7 cellular contexts compared by ENCODE assay signal in the genomic region with DNA sequence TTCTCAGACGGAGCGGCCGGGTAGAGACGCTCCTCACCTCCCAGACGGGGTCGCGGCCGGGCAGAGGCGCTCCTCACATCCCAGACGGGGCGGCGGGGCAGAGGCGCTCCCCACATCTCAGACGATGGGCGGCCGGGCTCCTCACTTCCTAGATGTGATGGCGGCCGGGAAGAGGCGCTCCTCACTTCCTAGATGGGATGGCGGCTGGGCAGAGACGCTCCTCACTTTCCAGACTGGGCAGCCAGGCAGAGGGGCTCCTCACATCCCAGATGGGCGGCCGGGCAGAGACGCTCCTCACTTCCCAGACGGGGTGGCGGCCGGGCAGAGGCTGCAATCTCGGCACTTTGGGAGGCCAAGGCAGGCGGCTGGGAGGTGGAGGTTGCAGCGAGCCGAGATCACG. TPM values are rescaled to one million over a fixed set of nuclear protein-coding genes. Genes with fewer than 3 reads are reported as not detected.
"Had no signal": no experiment of that assay in that cellular context is flagged by ENCODE, and none has a peak within 500 bp of the region (broad histone marks: within the 10 kb centered on the region; RNA-seq: fewer than 3 reads in every experiment).

No MANE protein-coding gene starts in this region.

RNA-seq across cellular contexts. Expression of a gene that starts 29.0 kb away (rescaled TPM):
- total RNA-seq: GM23248, GM23338, H1, H4, H7, H9, HFFc6 had no signal
- polyA plus RNA-seq: GM23248, GM23338, H1 had no signal
